ENCODE assay signal across 9 cellular contexts in genomic region chr10:110273474-110273873, GRCh38. TPM values are rescaled to one million over a fixed set of nuclear protein-coding genes. Genes with fewer than 3 reads are reported as not detected.
DNase-seq lines count a peak whose midpoint lies in the region; ATAC-seq and TF ChIP-seq lines count a peak whose summit lies in the region.
"Had no signal": no experiment of that assay in that cellular context is flagged by ENCODE, and none has a peak within 500 bp of the region (broad histone marks: within the 10 kb centered on the region; RNA-seq: fewer than 3 reads in every experiment).

No MANE protein-coding gene starts in this region.

- H2AFZ ChIP-seq in OCI-LY1 (ENCODE audit: low read length) (no peak overlapping the region), SK-N-SH (ENCODE audit: low read depth) (no peak overlapping the region)

- CTCF ChIA-PET in naive thymus-derived CD4-positive, alpha-beta T cell (lab: Charles Lee), result interaction anchor here (1.3 kb wide), 1 partner anchor 64 kb away, joined by 4 read pairs; no protein-coding TSS in a partner anchor
- CTCF ChIA-PET in SK-N-SH (lab: Yijun Ruan, JAX), result interaction anchor here (0.9 to 3.3 kb wide), 3 partner anchors 12 to 136 kb away, joined by 4 to 19 read pairs (median 7); no protein-coding TSS in a partner anchor

- H4K20me1 ChIP-seq in OCI-LY1 (ENCODE audit: insufficient read depth, low read length), result no peaks in the 10 kb centered on the region
- no peaks in the 10 kb centered on the region for H4K20me1 ChIP-seq in SK-N-SH (ENCODE audit: insufficient read depth)

- H3K4me1 ChIP-seq in OCI-LY1 (ENCODE audit: insufficient read depth, low read length, severe bottlenecking) (peaks cover 91% of the 10 kb centered on the region), aorta (ENCODE audit: control insufficient read depth in 1 of 2, insufficient read depth in 2 of 2, low read length in 2 of 2) (peaks cover 1 to 20% of the 10 kb centered on the region in 2 donors), SK-N-SH (ENCODE audit: control insufficient read depth in 1 of 2, insufficient read depth in 2 of 2, low read depth in 1 of 2, low read length in 1 of 2) (peaks cover 3 to 5% of the 10 kb centered on the region in 2 experiments; a peak in 3 of 4 replicates)
- peaks cover 0 to 16% of the 10 kb centered on the region in 2 donors for H3K4me1 ChIP-seq in naive thymus-derived CD4-positive, alpha-beta T cell (ENCODE audit: control insufficient read depth in 2 of 2, insufficient read depth in 2 of 2, low read length in 2 of 2)

- H3K4me2 ChIP-seq in OCI-LY1 (ENCODE audit: low read length) (peak overlapping the region; percentile 42), SK-N-SH (no peak overlapping the region)

- peaks cover 0 to 34% (median 0%) of the 10 kb centered on the region in 5 donors for H3K27me3 Mint-ChIP-seq in naive thymus-derived CD4-positive, alpha-beta T cell

- no peak for TF ChIP-seq EP300 in SK-N-SH (IDR thresholded peaks at IDR 0.05; ENCODE audit: borderline replicate concordance in 1 of 2, low read depth in 1 of 2, low read length in 1 of 2)

- intact Hi-C loops in naive thymus-derived CD4-positive, alpha-beta T cell (cut with micrococcal nuclease), result loop anchor here in 1 of 2 donors (1.0 kb wide), 1 partner anchor 10 kb away; no protein-coding TSS in a partner anchor
- intact Hi-C loops in aorta (cut with DNase I), result loop anchor here in 1 of 2 donors (5.0 kb wide), 1 partner anchor 46 kb away; no protein-coding TSS in a partner anchor

- no peaks in the 10 kb centered on the region for H3K9me3 Mint-ChIP-seq in naive thymus-derived CD4-positive, alpha-beta T cell

- POLR2A ChIA-PET in naive thymus-derived CD4-positive, alpha-beta T cell (lab: Charles Lee), result interaction anchor here (0.7 to 3.8 kb wide), 2 partner anchors 64 to 130 kb away, joined by 3 to 26 read pairs; partner anchors contain the start of gene MXI1
- POLR2A ChIA-PET in SK-N-SH (lab: Yijun Ruan, JAX), result no interaction called here

- peaks cover 34 to 75% (median 50%) of the 10 kb centered on the region in 7 donors for H3K4me1 Mint-ChIP-seq in naive thymus-derived CD4-positive, alpha-beta T cell

- H3K4me3 Mint-ChIP-seq in naive thymus-derived CD4-positive, alpha-beta T cell, result peak overlapping the region in 8 of 10 donors; percentile 27 to 79 (median 62)

- peaks cover 0 to 10% (median 0%) of the 10 kb centered on the region in 5 donors for H3K36me3 Mint-ChIP-seq in naive thymus-derived CD4-positive, alpha-beta T cell

- no peak for TF ChIP-seq CTCF in OCI-LY1 (IDR thresholded peaks at IDR 0.05; ENCODE audit: low read length)
- no peak for TF ChIP-seq CTCF in SK-N-SH (IDR thresholded peaks at IDR 0.05)

- H3K36me3 ChIP-seq in OCI-LY1 (ENCODE audit: insufficient read depth, low read length) (no peaks in the 10 kb centered on the region), aorta (ENCODE audit: control insufficient read depth in 1 of 2, insufficient read depth in 2 of 2, low read length in 1 of 2) (no peaks in the 10 kb centered on the region), SK-N-SH (replicated peaks in 1 of 2; ENCODE audit: control insufficient read depth in 1 of 2, insufficient read depth in 2 of 2, low read length in 1 of 2) (no peaks in the 10 kb centered on the region)
- no peaks in the 10 kb centered on the region for H3K36me3 ChIP-seq in naive thymus-derived CD4-positive, alpha-beta T cell (ENCODE audit: control insufficient read depth in 2 of 3, insufficient read depth in 3 of 3, low read length in 3 of 3)

- DNase-seq in NCI-H2029 (lab: John Stamatoyannopoulos, UW), result peak; percentile 0
- no peak for DNase-seq in NCI-H2029 treated with DMSO at 0.1 percent for 48 hours (lab: John Stamatoyannopoulos, UW)
- DNase-seq in central memory CD4-positive, alpha-beta T cell, result peak; percentile 34
- peak in 7 of 9 donors; percentile 11 to 72 (median 39) for DNase-seq in naive thymus-derived CD4-positive, alpha-beta T cell
- peak; percentile 71 to 81 for DNase-seq in aorta
- no peak for DNase-seq in cortex of kidney (lab: John Stamatoyannopoulos, UW)
- no peak for DNase-seq in SK-N-SH

- 18 to 26% methylated on average over 4 of the region's 4 CpGs for WGBS in aorta, 2 donors
- WGBS in SK-N-SH (ENCODE audit: low lambda C conversion rate), result 90% methylated on average over 4 of the region's 4 CpGs

- no peaks in the 10 kb centered on the region for H3K9me3 ChIP-seq in OCI-LY1 (ENCODE audit: low read length)
- H3K9me3 ChIP-seq in naive thymus-derived CD4-positive, alpha-beta T cell (ENCODE audit: control insufficient read depth in 2 of 3, low read length in 3 of 3), result no peaks in the 10 kb centered on the region
- no peaks in the 10 kb centered on the region for H3K9me3 ChIP-seq in aorta (ENCODE audit: control insufficient read depth, low read length)
- no peaks in the 10 kb centered on the region for H3K9me3 ChIP-seq in SK-N-SH

- H3K4me3 ChIP-seq in OCI-LY1 (ENCODE audit: low read depth, low read length, poor library complexity, severe bottlenecking), result peak overlapping the region; percentile 9
- no peak overlapping the region for H3K4me3 ChIP-seq in naive thymus-derived CD4-positive, alpha-beta T cell (ENCODE audit: low read length)
- H3K4me3 ChIP-seq in aorta (ENCODE audit: low read length in 2 of 2), result no peak overlapping the region
- no peak overlapping the region for H3K4me3 ChIP-seq in SK-N-SH (ENCODE audit: low read depth in 2 of 2, low read length in 1 of 2)
- H3K4me3 ChIP-seq: SK-N-MC had no signal

- no peaks in the 10 kb centered on the region for H3K79me2 ChIP-seq in OCI-LY1 (ENCODE audit: insufficient read depth, low read length)
- H3K79me2 ChIP-seq in SK-N-SH (ENCODE audit: insufficient read depth), result no peaks in the 10 kb centered on the region

- ATAC-seq in naive thymus-derived CD4-positive, alpha-beta T cell, result peak; percentile 73
- peak; percentile 47 for ATAC-seq in aorta (ENCODE audit: low FRiP score)

- H3F3A ChIP-seq in OCI-LY1 (ENCODE audit: insufficient read depth, low read length) (peaks cover 4% of the 10 kb centered on the region; the same call in 1 of the 2 replicates), SK-N-SH (replicated peaks; ENCODE audit: insufficient read depth) (no peaks in the 10 kb centered on the region)

- H3K9me2 ChIP-seq in OCI-LY1 (ENCODE audit: low read depth, low read length), result no peaks in the 10 kb centered on the region
- no peaks in the 10 kb centered on the region for H3K9me2 ChIP-seq in SK-N-SH

- peak overlapping the region; percentile 84 for H3K27ac ChIP-seq in OCI-LY1 (ENCODE audit: low read depth, low read length, poor library complexity, severe bottlenecking)
- H3K27ac ChIP-seq in naive thymus-derived CD4-positive, alpha-beta T cell (ENCODE audit: low read depth, low read length), result no peak overlapping the region
- peak overlapping the region; percentile 67 to 86 for H3K27ac ChIP-seq in aorta (ENCODE audit: low read depth in 1 of 2, low read length in 2 of 2)
- no peak overlapping the region for H3K27ac ChIP-seq in SK-N-SH (ENCODE audit: low read depth in 2 of 2, low read length in 1 of 2)

- H3K9ac ChIP-seq in OCI-LY1 (ENCODE audit: low read length) (peak overlapping the region; percentile 5; the same call in 1 of the 2 replicates), SK-N-SH (no peak overlapping the region)

- peak overlapping the region in 7 of 9 donors; percentile 10 to 82 (median 52) for H3K27ac Mint-ChIP-seq in naive thymus-derived CD4-positive, alpha-beta T cell

- H3K27me3 ChIP-seq in OCI-LY1 (ENCODE audit: insufficient read depth, low read length) (no peaks in the 10 kb centered on the region), aorta (ENCODE audit: control insufficient read depth in 1 of 2, insufficient read depth in 2 of 2, low read length in 1 of 2) (no peaks in the 10 kb centered on the region), SK-N-SH (ENCODE audit: insufficient read depth) (no peaks in the 10 kb centered on the region)
- no peaks in the 10 kb centered on the region for H3K27me3 ChIP-seq in naive thymus-derived CD4-positive, alpha-beta T cell (ENCODE audit: control insufficient read depth in 2 of 2, insufficient read depth in 2 of 2, low read length in 2 of 2)

- TF ChIP-seq RAD21 in SK-N-SH (IDR thresholded peaks at IDR 0.05; ENCODE audit: low read length), result no peak

TF ChIP-seq in SK-N-SH, 30 proteins besides CTCF, POLR2A, EP300 and RAD21 (continues in another document):
- TF ChIP-seq SIN3A (IDR thresholded peaks at IDR 0.05; ENCODE audit: borderline replicate concordance, low read depth, low read length) (no peak), USF2 (IDR thresholded peaks at IDR 0.05; ENCODE audit: borderline replicate concordance, low read depth, low read length) (no peak), FOXJ3 (CRISPR knock-in tag; IDR thresholded peaks at IDR 0.05) (no peak), ELF1 (IDR thresholded peaks at IDR 0.05) (no peak), GATA2 (CRISPR knock-in tag; IDR thresholded peaks at IDR 0.05) (no peak), TAF1 (IDR thresholded peaks at IDR 0.05; ENCODE audit: borderline replicate concordance, low read depth, low read length) (no peak), NRF1 (IDR thresholded peaks at IDR 0.05; ENCODE audit: low read depth, low read length) (no peak), RCOR1 (IDR thresholded peaks at IDR 0.05; ENCODE audit: low read length) (no peak), RXRA (IDR thresholded peaks at IDR 0.05; ENCODE audit: borderline replicate concordance, low read depth) (no peak)

RNA-seq across cellular contexts. Expression of gene SMNDC1, which starts 31.2 kb away (rescaled TPM):
- 10 to 100 TPM; 34.4 to 43.1 (median 40.1) TPM for total RNA-seq in naive thymus-derived CD4-positive, alpha-beta T cell
- polyA plus RNA-seq in naive thymus-derived CD4-positive, alpha-beta T cell, result 10 to 100 TPM; 16.1 to 20.1 TPM
- 10 to 100 TPM; 31.9 to 34.2 TPM for total RNA-seq in aorta
- 10 to 100 TPM; 18.2 to 19.0 TPM for polyA plus RNA-seq in aorta
- polyA plus RNA-seq in SK-N-SH (2012; rRNA removed), result 13.3 and 14.2 TPM in 2 replicates
- 15.5 and 22.5 TPM in 2 replicates for polyA plus RNA-seq in SK-N-SH (2012; cell fraction: cytosol; rRNA removed)
- 8.8 and 15.4 TPM in 2 replicates for polyA plus RNA-seq in SK-N-SH (2012; cell fraction: nucleus; rRNA removed)

Comparison
In these comparisons a context has a peak if more than half of its experiments do, and no peak if none do; other contexts are left out.
1. DNase-seq: peak in NCI-H2029 (single experiment), central memory CD4-positive, alpha-beta T cell (single experiment), naive thymus-derived CD4-positive, alpha-beta T cell (7 of 9) and aorta (2 of 2); none in NCI-H2029 treated with DMSO at 0.1 percent for 48 hours (single experiment), cortex of kidney (single experiment) and SK-N-SH (single experiment).
2. H3K27ac ChIP-seq: peak in OCI-LY1 (single experiment) and aorta (2 of 2); none in naive thymus-derived CD4-positive, alpha-beta T cell (single experiment) and SK-N-SH (0 of 2).